In the genomic region with DNA sequence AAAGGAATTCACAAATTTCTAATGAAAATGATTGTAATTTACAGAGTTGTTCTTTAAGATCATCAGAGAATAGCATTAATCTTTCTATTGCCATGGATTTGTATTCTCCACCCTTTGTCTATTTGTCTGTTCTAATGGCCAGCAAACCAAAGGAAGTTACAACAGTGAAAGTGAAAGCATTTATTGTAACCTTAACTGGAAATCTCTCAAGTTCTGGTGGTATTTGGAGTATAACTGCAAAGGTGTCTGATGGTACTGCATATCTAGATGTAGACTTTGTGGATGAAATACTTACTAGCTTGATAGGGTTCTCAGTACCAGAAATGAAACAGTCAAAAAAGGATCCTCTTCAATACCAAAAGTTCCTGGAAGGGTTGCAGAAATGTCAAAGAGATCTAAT, we compare ENCODE assay signal across 9 cellular contexts. TPM values are rescaled to one million over a fixed set of nuclear protein-coding genes. Genes with fewer than 3 reads are reported as not detected.
DNase-seq lines count a peak whose midpoint lies in the region; ATAC-seq and TF ChIP-seq lines count a peak whose summit lies in the region.
"Had no signal": no experiment of that assay in that cellular context is flagged by ENCODE, and none has a peak within 500 bp of the region (broad histone marks: within the 10 kb centered on the region; RNA-seq: fewer than 3 reads in every experiment).

No MANE protein-coding gene starts in this region.

- no peaks in the 10 kb centered on the region for H3K27me3 ChIP-seq in DND-41 (ENCODE audit: insufficient read depth, low read length, poor library complexity)
- H3K27me3 ChIP-seq in neural progenitor cell, result no peaks in the 10 kb centered on the region
- H3K27me3 ChIP-seq: esophagus muscularis mucosa had no signal

- H3F3A ChIP-seq in neural progenitor cell (ENCODE audit: low read depth), result no peaks in the 10 kb centered on the region

- H3K79me2 ChIP-seq in DND-41 (ENCODE audit: insufficient read depth, low read length) (peaks cover 26% of the 10 kb centered on the region), neural progenitor cell (ENCODE audit: low read depth) (peaks cover 16% of the 10 kb centered on the region)

- no peak overlapping the region for H3K4me3 ChIP-seq in DND-41 (ENCODE audit: low read depth in 1 of 2, low read length in 2 of 2)
- H3K4me3 ChIP-seq in fibroblast of mammary gland (ENCODE audit: control insufficient read depth, low read depth, low read length), result no peak overlapping the region
- H3K4me3 ChIP-seq in neural progenitor cell, result no peak overlapping the region

- DNase-seq in DND-41 (no peak), fibroblast of mammary gland (ENCODE audit: low read depth) (peak; percentile 12), C1 segment of cervical spinal cord (lab: John Stamatoyannopoulos, UW) (no peak), neural progenitor cell (ENCODE audit: low spot score) (no peak), SW 1271 (lab: John Stamatoyannopoulos, UW) (no peak), KG1 (lab: John Stamatoyannopoulos, UW) (no peak)

- peaks cover 2% of the 10 kb centered on the region for H3K27me3 Mint-ChIP-seq in neural progenitor cell (ENCODE audit: insufficient read depth, low read depth)

- H3K4me1 ChIP-seq in DND-41 (ENCODE audit: insufficient read depth, low read length) (peaks cover 16% of the 10 kb centered on the region; the same call in 1 of the 2 replicates), neural progenitor cell (no peaks in the 10 kb centered on the region)

- H3K9me3 ChIP-seq in DND-41 (ENCODE audit: insufficient read depth, low read length, severe bottlenecking), result no peaks in the 10 kb centered on the region
- H3K9me3 ChIP-seq in neural progenitor cell (ENCODE audit: low read depth), result no peaks in the 10 kb centered on the region
- H3K9me3 ChIP-seq: esophagus muscularis mucosa had no signal

- H3K4me3 Mint-ChIP-seq in neural progenitor cell, result no peak overlapping the region

- H3K9me3 Mint-ChIP-seq in neural progenitor cell, result peaks cover 6% of the 10 kb centered on the region

- H2AFZ ChIP-seq in DND-41 (ENCODE audit: low read depth, low read length) (no peak overlapping the region), neural progenitor cell (replicated peaks) (no peak overlapping the region)

- H4K20me1 ChIP-seq in DND-41 (ENCODE audit: insufficient read depth, low read length) (peaks cover 11% of the 10 kb centered on the region; the same call in 1 of the 2 replicates), neural progenitor cell (ENCODE audit: low read depth) (peaks cover 13% of the 10 kb centered on the region)

- H3K36me3 ChIP-seq in DND-41 (ENCODE audit: insufficient read depth, low read length) (peaks cover 47% of the 10 kb centered on the region), neural progenitor cell (peaks cover 15% of the 10 kb centered on the region)

- H3K9ac ChIP-seq in DND-41 (ENCODE audit: low read depth, low read length) (no peak overlapping the region), neural progenitor cell (no peak overlapping the region)

- no peaks in the 10 kb centered on the region for H3K4me1 Mint-ChIP-seq in neural progenitor cell

- ATAC-seq in DND-41 (ENCODE audit: insufficient read depth, low read depth) (peak; percentile 97), GM19467 (IDR thresholded peaks at IDR 0.05; ENCODE audit: unreplicated experiment) (peak; percentile 77), HG03342 (IDR thresholded peaks at IDR 0.05; ENCODE audit: unreplicated experiment) (peak; percentile 86)

- peaks cover 28% of the 10 kb centered on the region for H3K36me3 Mint-ChIP-seq in neural progenitor cell

- H3K4me2 ChIP-seq in DND-41 (ENCODE audit: insufficient read depth, low read length) (no peak overlapping the region), neural progenitor cell (no peak overlapping the region)

- no peak overlapping the region for H3K27ac Mint-ChIP-seq in neural progenitor cell

- TF ChIP-seq CTCF in DND-41 (IDR thresholded peaks at IDR 0.05; ENCODE audit: borderline replicate concordance, extremely low read depth, low read length, poor library complexity, severe bottlenecking) (no peak), fibroblast of mammary gland (conservative IDR thresholded peaks at IDR 0.05; ENCODE audit: control insufficient read depth, insufficient read depth, low read depth, low read length) (no peak), neural progenitor cell (IDR thresholded peaks at IDR 0.05) (no peak)

- 0 out of 2 replicates have a peak overlapping the region, but pooled peaks have one; percentile 15 for H3K27ac ChIP-seq in DND-41 (ENCODE audit: low read length)
- H3K27ac ChIP-seq in neural progenitor cell, result no peak overlapping the region
- H3K27ac ChIP-seq: esophagus muscularis mucosa had no signal

RNA-seq across cellular contexts. Expression of gene RMI1, which starts 21.7 kb away (rescaled TPM):
- total RNA-seq in neural progenitor cell (ENCODE audit: low replicate concordance), result 22.9 and 35.7 TPM in 2 replicates

RNA-seq across cellular contexts. Expression of gene HNRNPK, which starts 22.3 kb away (rescaled TPM):
- 1,112 and 1,406 TPM in 2 replicates for total RNA-seq in neural progenitor cell (ENCODE audit: low replicate concordance)
